16 cellular contexts compared by ENCODE assay signal in genomic region chr6:123994168-123994567, GRCh38.
DNase-seq lines count a peak whose midpoint lies in the region; ATAC-seq lines count a peak whose summit lies in the region.
"Had no signal": no experiment of that assay in that cellular context is flagged by ENCODE, and none has a peak within 500 bp of the region (broad histone marks: within the 10 kb centered on the region; RNA-seq: fewer than 3 reads in every experiment).

No MANE protein-coding gene starts in this region.

- H3K27me3 Mint-ChIP-seq in activated T-cell treated with anti-CD3 and anti-CD28 coated beads, Interleukin-2, amount 50 U/mL, for 72 hours (ENCODE audit: low read depth): no peaks in the 10 kb centered on the region
- H3K27me3 Mint-ChIP-seq: CD4-positive, alpha-beta T cell had no signal

- ATAC-seq in left lobe of liver: peak; percentile 35
- ATAC-seq in activated T-cell treated with anti-CD3 and anti-CD28 coated beads, Interleukin-2, amount 50 U/mL, for 72 hours (replicated peaks in 1 of 2): no peak
- ATAC-seq: A549, GM12878 had no signal

- H3K4me3 ChIP-seq in H7 (ENCODE audit: insufficient read depth, low read depth, low read length): no peak overlapping the region
- H3K4me3 ChIP-seq: A549, GM12878, HAP-1 had no signal

- H3K27me3 ChIP-seq in H7 (ENCODE audit: control insufficient read depth, insufficient read depth, low read length): no peaks in the 10 kb centered on the region

- H3K9me3 Mint-ChIP-seq in activated T-cell treated with anti-CD3 and anti-CD28 coated beads, Interleukin-2, amount 50 U/mL, for 72 hours: peaks cover 0 to 2% of the 10 kb centered on the region in 2 donors
- H3K9me3 Mint-ChIP-seq: CD4-positive, alpha-beta T cell had no signal

- H3K27ac Mint-ChIP-seq in activated T-cell treated with anti-CD3 and anti-CD28 coated beads, Interleukin-2, amount 50 U/mL, for 72 hours: no peak overlapping the region
- H3K27ac Mint-ChIP-seq: CD4-positive, alpha-beta T cell had no signal

- no peak overlapping the region for H3K4me3 Mint-ChIP-seq in activated T-cell treated with anti-CD3 and anti-CD28 coated beads, Interleukin-2, amount 50 U/mL, for 72 hours
- H3K4me3 Mint-ChIP-seq: CD4-positive, alpha-beta T cell had no signal

- no peaks in the 10 kb centered on the region for H3K36me3 ChIP-seq in H7 (replicated peaks; ENCODE audit: control insufficient read depth, insufficient read depth, low read length)
- H3K36me3 ChIP-seq: HAP-1 had no signal

- no peaks in the 10 kb centered on the region for H3K4me1 Mint-ChIP-seq in activated T-cell treated with anti-CD3 and anti-CD28 coated beads, Interleukin-2, amount 50 U/mL, for 72 hours (ENCODE audit: low read depth)

- DNase-seq in NCI-H1092 treated with DMSO at 0.1 percent for 48 hours (lab: John Stamatoyannopoulos, UW): peak; percentile 63
- DNase-seq in NCI-H1092 (lab: John Stamatoyannopoulos, UW): no peak
- DNase-seq in NCI-H2171 treated with DMSO at 0.1 percent for 48 hours (lab: John Stamatoyannopoulos, UW): peak; percentile 4
- DNase-seq in NCI-H2171 (lab: John Stamatoyannopoulos, UW): no peak
- peak; percentile 86 for DNase-seq in DMS53 (lab: John Stamatoyannopoulos, UW)
- DNase-seq in left lobe of liver (ENCODE audit: low spot score): no peak
- DNase-seq in activated T-cell treated with anti-CD3 and anti-CD28 coated beads, Interleukin-2, amount 50 U/mL, for 72 hours: no peak
- DNase-seq in H7: no peak
- DNase-seq: AML-193; Caco-2; CD4-positive, alpha-beta T cell; DND-41; EL had no signal

- H3K36me3 Mint-ChIP-seq in activated T-cell treated with anti-CD3 and anti-CD28 coated beads, Interleukin-2, amount 50 U/mL, for 72 hours (ENCODE audit: insufficient read depth in 2 of 2): no peaks in the 10 kb centered on the region

Comparison
In these comparisons a context has a peak if more than half of its experiments do, and no peak if none do; other contexts are left out.
1. DNase-seq: peak in NCI-H1092 treated with DMSO at 0.1 percent for 48 hours (single experiment), NCI-H2171 treated with DMSO at 0.1 percent for 48 hours (single experiment) and DMS53 (single experiment); none in NCI-H1092 (single experiment), NCI-H2171 (single experiment), left lobe of liver (single experiment), activated T-cell treated with anti-CD3 and anti-CD28 coated beads, Interleukin-2, amount 50 U/mL, for 72 hours (0 of 2) and H7 (single experiment).